In the genomic region with DNA sequence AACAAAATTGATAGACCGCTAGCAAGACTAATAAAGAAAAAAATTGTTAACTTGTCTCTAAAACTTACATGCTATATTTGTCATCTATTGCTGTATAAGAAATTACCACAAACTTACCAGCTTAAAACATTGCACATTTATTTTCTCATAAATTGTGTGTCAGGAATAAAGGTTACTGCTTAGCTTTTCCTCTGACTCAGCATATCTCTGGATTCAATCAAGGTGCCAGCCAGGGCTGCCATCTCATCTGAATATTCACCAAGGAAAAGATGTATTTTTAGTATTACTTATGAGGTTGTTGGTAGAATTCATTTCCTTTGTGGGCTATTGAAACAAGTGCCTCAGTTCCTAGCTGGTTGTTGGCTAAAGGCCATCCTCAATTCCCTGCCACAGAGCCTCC, we compare ENCODE assay signal across 3 cellular contexts.
TF ChIP-seq lines count a peak whose summit lies in the region.

No MANE protein-coding gene starts in this region.

TF ChIP-seq in A549, 52 proteins besides CTCF, POLR2A, EP300 and RAD21:
- no peak for TF ChIP-seq CBX2 (IDR thresholded peaks at IDR 0.05; ENCODE audit: borderline replicate concordance, low read depth)
- TF ChIP-seq CHD4 (IDR thresholded peaks at IDR 0.05; ENCODE audit: borderline replicate concordance): no peak
- peak; percentile 25 for TF ChIP-seq MAFK (IDR thresholded peaks at IDR 0.05; ENCODE audit: partially characterized antibody)
TF ChIP-seq in A549: peak in this region for 1.

TF ChIP-seq in IMR-90, 13 proteins besides CTCF, POLR2A, EP300 and RAD21:
- no peak for TF ChIP-seq CEBPB (IDR thresholded peaks at IDR 0.05; ENCODE audit: low read depth, low read length)
- TF ChIP-seq NFE2L2 (IDR thresholded peaks at IDR 0.05; ENCODE audit: low read depth, low read length): no peak
- TF ChIP-seq MAFK (IDR thresholded peaks at IDR 0.05; ENCODE audit: low read depth, low read length): peak; percentile 59; the same call in 1 of the 2 replicates
- TF ChIP-seq, protein P1, sequence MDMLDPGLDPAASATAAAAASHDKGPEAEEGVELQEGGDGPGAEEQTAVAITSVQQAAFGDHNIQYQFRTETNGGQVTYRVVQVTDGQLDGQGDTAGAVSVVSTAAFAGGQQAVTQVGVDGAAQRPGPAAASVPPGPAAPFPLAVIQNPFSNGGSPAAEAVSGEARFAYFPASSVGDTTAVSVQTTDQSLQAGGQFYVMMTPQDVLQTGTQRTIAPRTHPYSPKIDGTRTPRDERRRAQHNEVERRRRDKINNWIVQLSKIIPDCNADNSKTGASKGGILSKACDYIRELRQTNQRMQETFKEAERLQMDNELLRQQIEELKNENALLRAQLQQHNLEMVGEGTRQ (IDR thresholded peaks at IDR 0.05; ENCODE audit: low read depth, low read length): no peak
- TF ChIP-seq MAZ (IDR thresholded peaks at IDR 0.05; ENCODE audit: borderline replicate concordance, low read depth, low read length): no peak
- TF ChIP-seq, protein P2, sequence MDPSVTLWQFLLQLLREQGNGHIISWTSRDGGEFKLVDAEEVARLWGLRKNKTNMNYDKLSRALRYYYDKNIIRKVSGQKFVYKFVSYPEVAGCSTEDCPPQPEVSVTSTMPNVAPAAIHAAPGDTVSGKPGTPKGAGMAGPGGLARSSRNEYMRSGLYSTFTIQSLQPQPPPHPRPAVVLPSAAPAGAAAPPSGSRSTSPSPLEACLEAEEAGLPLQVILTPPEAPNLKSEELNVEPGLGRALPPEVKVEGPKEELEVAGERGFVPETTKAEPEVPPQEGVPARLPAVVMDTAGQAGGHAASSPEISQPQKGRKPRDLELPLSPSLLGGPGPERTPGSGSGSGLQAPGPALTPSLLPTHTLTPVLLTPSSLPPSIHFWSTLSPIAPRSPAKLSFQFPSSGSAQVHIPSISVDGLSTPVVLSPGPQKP (IDR thresholded peaks at IDR 0.05; ENCODE audit: borderline replicate concordance, low read depth, low read length): no peak
- no peak for TF ChIP-seq BHLHE40 (IDR thresholded peaks at IDR 0.05; ENCODE audit: low read depth, low read length)
- no peak for TF ChIP-seq MXI1 (IDR thresholded peaks at IDR 0.05; ENCODE audit: borderline replicate concordance, low read depth, low read length)

TF ChIP-seq in K562, 482 proteins besides CTCF, POLR2A, EP300 and RAD21:
- no peak for TF ChIP-seq TCF3 (CRISPR knock-in tag; IDR thresholded peaks at IDR 0.05)
- TF ChIP-seq, protein P3, sequence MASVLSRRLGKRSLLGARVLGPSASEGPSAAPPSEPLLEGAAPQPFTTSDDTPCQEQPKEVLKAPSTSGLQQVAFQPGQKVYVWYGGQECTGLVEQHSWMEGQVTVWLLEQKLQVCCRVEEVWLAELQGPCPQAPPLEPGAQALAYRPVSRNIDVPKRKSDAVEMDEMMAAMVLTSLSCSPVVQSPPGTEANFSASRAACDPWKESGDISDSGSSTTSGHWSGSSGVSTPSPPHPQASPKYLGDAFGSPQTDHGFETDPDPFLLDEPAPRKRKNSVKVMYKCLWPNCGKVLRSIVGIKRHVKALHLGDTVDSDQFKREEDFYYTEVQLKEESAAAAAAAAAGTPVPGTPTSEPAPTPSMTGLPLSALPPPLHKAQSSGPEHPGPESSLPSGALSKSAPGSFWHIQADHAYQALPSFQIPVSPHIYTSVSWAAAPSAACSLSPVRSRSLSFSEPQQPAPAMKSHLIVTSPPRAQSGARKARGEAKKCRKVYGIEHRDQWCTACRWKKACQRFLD (CRISPR knock-in tag; IDR thresholded peaks at IDR 0.05): no peak
- TF ChIP-seq MAFF (IDR thresholded peaks at IDR 0.05; ENCODE audit: low read length): peak; percentile 8; the same call in 1 of the 2 replicates
